In genomic region chr2:230666885-230667712, GRCh38 we compare ENCODE assay signal across 1 cellular context.
TF ChIP-seq lines count a peak whose summit lies in the region.

No MANE protein-coding gene starts in this region.

TF ChIP-seq in HepG2, 621 proteins besides CTCF, POLR2A, EP300 and RAD21:
- TF ChIP-seq E2F2 (CRISPR knock-in tag; IDR thresholded peaks at IDR 0.05; ENCODE audit: borderline replicate concordance) (no peak), ZNF891 (CRISPR knock-in tag; IDR thresholded peaks at IDR 0.05) (no peak), ZSCAN30 (CRISPR knock-in tag; IDR thresholded peaks at IDR 0.05) (no peak), CREB1 (IDR thresholded peaks at IDR 0.05) (peak; percentile 30; the same call in 1 of the 2 replicates), CREB1 (CRISPR knock-in tag; IDR thresholded peaks at IDR 0.05) (no peak), HES4 (CRISPR knock-in tag; IDR thresholded peaks at IDR 0.05; ENCODE audit: borderline replicate concordance) (no peak), ZBTB2 (CRISPR knock-in tag; IDR thresholded peaks at IDR 0.05; ENCODE audit: low read depth) (no peak), ZNF556 (CRISPR knock-in tag; IDR thresholded peaks at IDR 0.05; ENCODE audit: borderline replicate concordance) (no peak), PITX1 (CRISPR knock-in tag; IDR thresholded peaks at IDR 0.05) (no peak), ZNF605 (CRISPR knock-in tag; IDR thresholded peaks at IDR 0.05) (no peak), GLMP (CRISPR knock-in tag; IDR thresholded peaks at IDR 0.05; ENCODE audit: borderline replicate concordance) (no peak), ATF7 (IDR thresholded peaks at IDR 0.05) (peak; percentile 66), ATF7 (CRISPR knock-in tag; IDR thresholded peaks at IDR 0.05) (no peak), BCL6 (CRISPR knock-in tag; IDR thresholded peaks at IDR 0.05) (no peak), ZNF235 (CRISPR knock-in tag; IDR thresholded peaks at IDR 0.05; ENCODE audit: borderline replicate concordance) (no peak), SNAPC2 (CRISPR knock-in tag; IDR thresholded peaks at IDR 0.05) (no peak)
